ENCODE assay signal across 8 cellular contexts in genomic region chr3:98329392-98330124, GRCh38. TPM values are rescaled to one million over a fixed set of nuclear protein-coding genes. Genes with fewer than 3 reads are reported as not detected.
DNase-seq lines count a peak whose midpoint lies in the region; ATAC-seq and TF ChIP-seq lines count a peak whose summit lies in the region.

No MANE protein-coding gene starts in this region.

- intact Hi-C loops in body of pancreas (cut with DNase I), result loop anchor here (5.0 kb wide), 1 partner anchor 287 kb away; no protein-coding TSS in a partner anchor

- no peaks in the 10 kb centered on the region for H4K20me1 ChIP-seq in KMS-11 (ENCODE audit: insufficient read depth)
- no peaks in the 10 kb centered on the region for H4K20me1 ChIP-seq in SU-DHL-6 (ENCODE audit: low read depth, low read length)

- H3K36me3 Mint-ChIP-seq in immature natural killer cell, result no peaks in the 10 kb centered on the region

- H3K4me1 Mint-ChIP-seq in immature natural killer cell, result no peaks in the 10 kb centered on the region

- peak; percentile 83 for ATAC-seq in GM21825 (IDR thresholded peaks at IDR 0.05; ENCODE audit: unreplicated experiment)
- peak; percentile 65 for ATAC-seq in body of pancreas

- WGBS in body of pancreas, 2 donors, result 3 to 4% methylated on average over 6 of the region's 6 CpGs

- H3K27ac Mint-ChIP-seq in immature natural killer cell, result no peak overlapping the region

- H3K9me3 Mint-ChIP-seq in immature natural killer cell, result no peaks in the 10 kb centered on the region

- no peaks in the 10 kb centered on the region for H3K79me2 ChIP-seq in KMS-11 (ENCODE audit: insufficient read depth, low read depth)
- no peaks in the 10 kb centered on the region for H3K79me2 ChIP-seq in SU-DHL-6 (ENCODE audit: insufficient read depth, low read length)

- H3K9ac ChIP-seq in KMS-11, result no peak overlapping the region
- no peak overlapping the region for H3K9ac ChIP-seq in SU-DHL-6 (ENCODE audit: low read length)

- no peak overlapping the region for H3K4me2 ChIP-seq in KMS-11
- no peak overlapping the region for H3K4me2 ChIP-seq in SU-DHL-6 (ENCODE audit: low read depth, low read length, poor library complexity, severe bottlenecking)

- H3K4me3 Mint-ChIP-seq in immature natural killer cell, result no peak overlapping the region

- peaks cover 6% of the 10 kb centered on the region for H3K4me1 ChIP-seq in KMS-11 (ENCODE audit: low read depth, poor library complexity, severe bottlenecking)
- peaks cover 9% of the 10 kb centered on the region for H3K4me1 ChIP-seq in body of pancreas

- H3K27ac ChIP-seq in KMS-11, result no peak overlapping the region
- H3K27ac ChIP-seq in SU-DHL-6 (ENCODE audit: low read depth, low read length), result no peak overlapping the region
- no peak overlapping the region for H3K27ac ChIP-seq in body of pancreas

- TF ChIP-seq CTCF in KMS-11 (conservative IDR thresholded peaks at IDR 0.05; ENCODE audit: low read depth, low read length) (peak; percentile 84), SU-DHL-6 (IDR thresholded peaks at IDR 0.05; ENCODE audit: insufficient read depth, low read length, poor library complexity, severe bottlenecking) (peak; percentile 47), body of pancreas (IDR thresholded peaks at IDR 0.05) (peak; percentile 35 to 79 (median 62))

- DNase-seq in NCI-H2081 (lab: John Stamatoyannopoulos, UW), result peak; percentile 38 to 54
- no peak for DNase-seq in NCI-H2081 treated with DMSO at 0.1 percent for 48 hours (lab: John Stamatoyannopoulos, UW)
- peak; percentile 37 to 59 (median 46) for DNase-seq in body of pancreas
- DNase-seq in immature natural killer cell, result peak in 2 of 3 donors; percentile 1 to 18
- DNase-seq in stimulated activated CD4-positive, alpha-beta T cell treated with anti-CD3 and anti-CD28 coated beads, Interleukin-2, amount 100 ng/mL, for 24 hours, result peak; percentile 47 to 50

- H3K36me3 ChIP-seq in KMS-11 (ENCODE audit: insufficient read depth) (no peaks in the 10 kb centered on the region), SU-DHL-6 (ENCODE audit: low read length) (no peaks in the 10 kb centered on the region), body of pancreas (replicated peaks in 1 of 2; ENCODE audit: insufficient read depth in 1 of 2, low read depth in 2 of 2) (no peaks in the 10 kb centered on the region)

- no peaks in the 10 kb centered on the region for H3K9me3 ChIP-seq in SU-DHL-6 (ENCODE audit: insufficient read depth, low read length)
- H3K9me3 ChIP-seq in body of pancreas, result no peaks in the 10 kb centered on the region

- H3K4me3 ChIP-seq in KMS-11 (IDR thresholded peaks at IDR 0.05; ENCODE audit: insufficient read depth, low read depth, low read length) (no peak overlapping the region), SU-DHL-6 (ENCODE audit: insufficient read depth, low read length, poor library complexity, severe bottlenecking) (no peak overlapping the region), body of pancreas (no peak overlapping the region)

- H2AFZ ChIP-seq in KMS-11 (ENCODE audit: low read depth) (peak overlapping the region; percentile 77), SU-DHL-6 (ENCODE audit: low read depth, low read length, severe bottlenecking) (no peak overlapping the region)

- peaks cover 1 to 12% (median 6%) of the 10 kb centered on the region in 3 donors for H3K27me3 Mint-ChIP-seq in immature natural killer cell (ENCODE audit: low read depth in 3 of 3)

- H3K9me2 ChIP-seq in SU-DHL-6 (replicated peaks; ENCODE audit: insufficient read depth, low read length), result no peaks in the 10 kb centered on the region

- H3K27me3 ChIP-seq in KMS-11 (ENCODE audit: insufficient read depth, low read depth), result no peaks in the 10 kb centered on the region
- H3K27me3 ChIP-seq in SU-DHL-6 (ENCODE audit: low read length), result no peaks in the 10 kb centered on the region
- no peaks in the 10 kb centered on the region for H3K27me3 ChIP-seq in body of pancreas

- H3F3A ChIP-seq in SU-DHL-6 (ENCODE audit: insufficient read depth), result no peaks in the 10 kb centered on the region

- TF ChIP-seq POLR2A in body of pancreas (IDR thresholded peaks at IDR 0.05), result no peak

RNA-seq across cellular contexts. Expression of gene OR5K4, which starts 24.1 kb away (rescaled TPM):
- total RNA-seq in body of pancreas, result not detected
- polyA plus RNA-seq in immature natural killer cell, result not detected

RNA-seq across cellular contexts. Expression of gene OR5H2, which starts 47.3 kb away (rescaled TPM):
- total RNA-seq in body of pancreas, result not detected
- polyA plus RNA-seq in immature natural killer cell, result not detected
